8 cellular contexts compared by ENCODE assay signal in the genomic region with DNA sequence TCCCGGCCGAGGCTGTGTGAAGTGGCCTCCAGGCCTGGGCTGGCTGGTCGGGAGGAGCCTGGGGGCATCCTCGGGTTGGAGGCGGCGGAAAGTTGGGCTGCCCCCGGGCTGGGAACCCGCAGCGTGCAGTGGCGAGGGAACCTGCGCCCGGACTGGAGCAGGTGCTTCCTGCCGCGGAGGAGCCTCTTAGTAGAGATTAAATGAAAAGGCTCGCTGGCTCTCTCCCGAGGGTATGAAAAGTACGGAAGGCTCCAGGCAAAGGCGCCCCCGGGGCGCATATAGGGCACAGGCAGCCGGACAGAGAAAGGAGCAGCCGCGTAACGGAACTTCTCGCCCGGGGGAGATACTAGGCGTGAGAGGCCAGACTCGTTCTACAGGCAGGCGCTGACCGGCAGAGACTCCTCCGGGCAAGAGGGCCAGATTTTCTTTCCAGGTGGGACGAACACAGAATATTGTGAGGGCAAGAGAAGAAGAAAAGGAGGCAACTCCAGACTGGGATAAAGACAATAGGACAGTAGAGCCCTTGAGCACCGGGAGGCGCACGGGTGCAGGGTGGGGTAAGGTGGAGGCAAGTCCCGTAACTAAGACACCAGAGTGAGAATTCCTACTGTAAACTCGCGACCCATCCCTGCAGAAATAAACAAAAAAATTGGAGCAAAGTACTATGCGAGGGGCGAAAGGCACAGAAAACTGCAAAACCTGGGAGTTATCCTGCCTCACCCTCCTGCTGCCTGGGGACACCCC. TPM values are rescaled to one million over a fixed set of nuclear protein-coding genes. Genes with fewer than 3 reads are reported as not detected.
DNase-seq lines count a peak whose midpoint lies in the region; TF ChIP-seq lines count a peak whose summit lies in the region.

No MANE protein-coding gene starts in this region.

- TF ChIP-seq POLR2A in vagina (IDR thresholded peaks at IDR 0.05): no peak

- H3K27ac Mint-ChIP-seq in T-helper 2 cell treated with Interferon-gamma antibody and Interleukin-4, amounts not matched to agents 5 μg/mL and 100 μg/mL, for 36 hours: no peak overlapping the region
- peak overlapping the region; percentile 92 for H3K27ac Mint-ChIP-seq in mesothelial cell of epicardium

- H3K4me1 Mint-ChIP-seq in T-helper 2 cell treated with Interferon-gamma antibody and Interleukin-4, amounts not matched to agents 5 μg/mL and 100 μg/mL, for 36 hours (ENCODE audit: low read depth): no peaks in the 10 kb centered on the region
- H3K4me1 Mint-ChIP-seq in mesothelial cell of epicardium: peaks cover 27% of the 10 kb centered on the region

- H3K9me3 Mint-ChIP-seq in T-helper 2 cell treated with Interferon-gamma antibody and Interleukin-4, amounts not matched to agents 5 μg/mL and 100 μg/mL, for 36 hours: no peaks in the 10 kb centered on the region
- H3K9me3 Mint-ChIP-seq in mesothelial cell of epicardium: no peaks in the 10 kb centered on the region

- H3K27ac ChIP-seq in ectodermal cell (ENCODE audit: insufficient read depth, low read depth, low read length, poor library complexity, severe bottlenecking) (peak overlapping the region; percentile 88), vagina (no peak overlapping the region)

- intact Hi-C loops in vagina (cut with DNase I): no loop called here

- WGBS in ectodermal cell, 2 experiments: 0 to 1% methylated on average over 40 of the region's 40 CpGs

- peaks cover 3% of the 10 kb centered on the region for H3K27me3 ChIP-seq in ectodermal cell (ENCODE audit: control insufficient read depth, insufficient read depth, low read length, poor library complexity, severe bottlenecking)
- H3K27me3 ChIP-seq in vagina: no peaks in the 10 kb centered on the region

- peaks cover 20% of the 10 kb centered on the region for H3K4me1 ChIP-seq in ectodermal cell (ENCODE audit: control insufficient read depth, insufficient read depth, low read length)
- peaks cover 26% of the 10 kb centered on the region for H3K4me1 ChIP-seq in vagina

- H3K36me3 ChIP-seq in ectodermal cell (ENCODE audit: control insufficient read depth, insufficient read depth, low read length) (no peaks in the 10 kb centered on the region), vagina (no peaks in the 10 kb centered on the region)

- H3K4me3 Mint-ChIP-seq in T-helper 2 cell treated with Interferon-gamma antibody and Interleukin-4, amounts not matched to agents 5 μg/mL and 100 μg/mL, for 36 hours: peak overlapping the region; percentile 75
- peak overlapping the region; percentile 88 for H3K4me3 Mint-ChIP-seq in mesothelial cell of epicardium

- no peaks in the 10 kb centered on the region for H3K36me3 Mint-ChIP-seq in T-helper 2 cell treated with Interferon-gamma antibody and Interleukin-4, amounts not matched to agents 5 μg/mL and 100 μg/mL, for 36 hours (ENCODE audit: low read depth)
- H3K36me3 Mint-ChIP-seq in mesothelial cell of epicardium: no peaks in the 10 kb centered on the region

- no peak for TF ChIP-seq CTCF in mesothelial cell of epicardium (IDR thresholded peaks at IDR 0.05; ENCODE audit: unreplicated experiment)
- TF ChIP-seq CTCF in vagina (IDR thresholded peaks at IDR 0.05): no peak

- peaks cover 32% of the 10 kb centered on the region for H3K27me3 Mint-ChIP-seq in T-helper 2 cell treated with Interferon-gamma antibody and Interleukin-4, amounts not matched to agents 5 μg/mL and 100 μg/mL, for 36 hours (ENCODE audit: low read depth)
- H3K27me3 Mint-ChIP-seq in mesothelial cell of epicardium (ENCODE audit: low read depth): peaks cover 32% of the 10 kb centered on the region

- H3K9me3 ChIP-seq in ectodermal cell (ENCODE audit: control insufficient read depth, low read length) (no peaks in the 10 kb centered on the region), vagina (no peaks in the 10 kb centered on the region)

- no peak for DNase-seq in T-helper 2 cell treated with Interferon-gamma antibody and Interleukin-4, amounts not matched to agents 5 μg/mL and 100 μg/mL, for 36 hours (ENCODE audit: low spot score)
- DNase-seq in T-helper 2 cell: no peak
- DNase-seq in NCI-H748 (lab: John Stamatoyannopoulos, UW; ENCODE audit: unreplicated experiment): peak; percentile 70
- DNase-seq in mesothelial cell of epicardium (ENCODE audit: low spot score in 2 of 2, unreplicated experiment in 2 of 2): peak in 1 of 2 experiments; percentile 44
- DNase-seq in vagina (ENCODE audit: extremely low spot score in 2 of 2): no peak
- no peak for DNase-seq in OCI-M2 (lab: John Stamatoyannopoulos, UW; ENCODE audit: unreplicated experiment)
- DNase-seq in ureter (ENCODE audit: low spot score): no peak

- H3K4me3 ChIP-seq in ectodermal cell (ENCODE audit: insufficient read depth, low read depth, low read length) (peak overlapping the region; percentile 83), vagina (peak overlapping the region; percentile 52 to 68)

RNA-seq across cellular contexts. Expression of a gene that starts 0.8 kb away (rescaled TPM):
- 330 TPM for polyA plus RNA-seq in ectodermal cell (2013, experiment 1 of 4)
- 428 TPM for polyA plus RNA-seq in ectodermal cell (2013, experiment 2 of 4)
- polyA plus RNA-seq in ectodermal cell (2013, experiment 3 of 4): 316 TPM
- 362 TPM for polyA plus RNA-seq in ectodermal cell (2013, experiment 4 of 4)
- total RNA-seq in mesothelial cell of epicardium (44.9 to 46.6 TPM (median 45.0 TPM) in 3 replicates), vagina (3.7 TPM), ureter (0.16 TPM)
